ENCODE assay signal across 22 cellular contexts in genomic region chr17:72631568-72631967, GRCh38.
DNase-seq lines count a peak whose midpoint lies in the region; ATAC-seq, FAIRE-seq and TF ChIP-seq lines count a peak whose summit lies in the region.
"Had no signal": no experiment of that assay in that cellular context is flagged by ENCODE, and none has a peak within 500 bp of the region (broad histone marks: within the 10 kb centered on the region; RNA-seq: fewer than 3 reads in every experiment).

No MANE protein-coding gene starts in this region.

- no peaks in the 10 kb centered on the region for H3K36me3 ChIP-seq in HepG2 (replicated peaks in 1 of 2; ENCODE audit: control insufficient read depth in 1 of 2, insufficient read depth in 2 of 2, low read length in 2 of 2)
- H3K36me3 ChIP-seq in right lobe of liver: no peaks in the 10 kb centered on the region
- H3K36me3 ChIP-seq in colonic mucosa: no peaks in the 10 kb centered on the region
- H3K36me3 ChIP-seq in SK-N-SH (replicated peaks in 1 of 2; ENCODE audit: control insufficient read depth in 1 of 2, insufficient read depth in 2 of 2, low read length in 1 of 2): no peaks in the 10 kb centered on the region
- H3K36me3 ChIP-seq: gastroesophageal sphincter, vagina had no signal

- H3K4me3 ChIP-seq in HepG2 (replicated peaks in 1 of 3; ENCODE audit: insufficient read depth in 1 of 3, low read depth in 2 of 3, low read length in 3 of 3) (peak overlapping the region; percentile 41 to 68 (median 47)), right lobe of liver (no peak overlapping the region), colonic mucosa (no peak overlapping the region), SK-N-SH (ENCODE audit: low read depth in 2 of 2, low read length in 1 of 2) (no peak overlapping the region)
- H3K4me3 ChIP-seq: gastroesophageal sphincter, lung, vagina had no signal

- H3K27me3 ChIP-seq in HepG2 (ENCODE audit: control insufficient read depth in 1 of 2, insufficient read depth in 2 of 2, low read length in 2 of 2) (no peaks in the 10 kb centered on the region), right lobe of liver (no peaks in the 10 kb centered on the region), colonic mucosa (no peaks in the 10 kb centered on the region), SK-N-SH (ENCODE audit: insufficient read depth) (no peaks in the 10 kb centered on the region)
- H3K27me3 ChIP-seq: vagina had no signal

- no peaks in the 10 kb centered on the region for H3K36me3 Mint-ChIP-seq in type B pancreatic cell
- H3K36me3 Mint-ChIP-seq: CD8-positive, alpha-beta memory T cell had no signal

- intact Hi-C loops in HepG2 (cut with micrococcal nuclease; ENCODE audit: unreplicated experiment) (loop anchor here (1.0 to 5.0 kb wide), 2 partner anchors 52 to 59 kb away; no protein-coding TSS in a partner anchor), right lobe of liver (cut with DNase I) (no loop called here), colonic mucosa (cut with DNase I) (no loop called here)

- TF ChIP-seq CTCF in HepG2 (CRISPR knock-in tag; IDR thresholded peaks at IDR 0.05): 0 out of 2 replicates have a peak, but pooled peaks have one; percentile 7
- no peak for TF ChIP-seq CTCF in right lobe of liver (IDR thresholded peaks at IDR 0.05)
- TF ChIP-seq CTCF in colonic mucosa (IDR thresholded peaks at IDR 0.05): no peak
- TF ChIP-seq CTCF in type B pancreatic cell (conservative IDR thresholded peaks at IDR 0.05): no peak
- TF ChIP-seq CTCF in SK-N-SH (IDR thresholded peaks at IDR 0.05): no peak

- CTCF ChIA-PET in HepG2 (lab: Yijun Ruan, JAX; ENCODE audit: low intra/inter-chr PET ratio, low total read pairs): interaction anchor here (1.2 kb wide), 1 partner anchor 71 kb away, joined by 4 read pairs; no protein-coding TSS in a partner anchor
- CTCF ChIA-PET in SK-N-SH (lab: Yijun Ruan, JAX): interaction anchor here (1.1 kb wide), 1 partner anchor 13 kb away, joined by 4 read pairs; no protein-coding TSS in a partner anchor

- no peaks in the 10 kb centered on the region for H3K9me2 ChIP-seq in SK-N-SH

- peaks cover 10% of the 10 kb centered on the region for H3K9me3 Mint-ChIP-seq in type B pancreatic cell
- H3K9me3 Mint-ChIP-seq: activated T-helper 17 cell treated with anti-CD3 and anti-CD28 coated beads, Interleukin-2, amount 50 U/mL, for 72 hours had no signal

- POLR2A ChIA-PET in HepG2 (lab: Yijun Ruan, JAX) (interaction anchor here (0.7 to 5.2 kb wide), 17 partner anchors 11 to 60 kb away, joined by 3 to 48 read pairs (median 6); no protein-coding TSS in a partner anchor), SK-N-SH (lab: Yijun Ruan, JAX) (no interaction called here)

- H4K20me1 ChIP-seq in HepG2 (ENCODE audit: insufficient read depth, low read length): no peaks in the 10 kb centered on the region
- no peaks in the 10 kb centered on the region for H4K20me1 ChIP-seq in SK-N-SH (ENCODE audit: insufficient read depth)

- no peak for FAIRE-seq in HepG2 (lab: Jason Lieb, UNC)
- FAIRE-seq: endometrium, GM12892 had no signal

- TF ChIP-seq EP300 in HepG2 (IDR thresholded peaks at IDR 0.05; ENCODE audit: low read depth in 2 of 2, low read length in 2 of 2): peak in 1 of 2 experiments; percentile 34; a peak in 1 of 4 replicates
- peak; percentile 7; the same call in 1 of the 2 replicates for TF ChIP-seq EP300 in HepG2 (CRISPR knock-in tag; IDR thresholded peaks at IDR 0.05; ENCODE audit: borderline replicate concordance)
- TF ChIP-seq EP300 in SK-N-SH (IDR thresholded peaks at IDR 0.05; ENCODE audit: borderline replicate concordance in 1 of 2, low read depth in 1 of 2, low read length in 1 of 2): no peak

- peaks cover 39% of the 10 kb centered on the region for H3K4me1 Mint-ChIP-seq in type B pancreatic cell (ENCODE audit: unreplicated experiment)

- no peaks in the 10 kb centered on the region for H3K27me3 Mint-ChIP-seq in type B pancreatic cell
- H3K27me3 Mint-ChIP-seq: activated T-helper 17 cell treated with anti-CD3 and anti-CD28 coated beads, Interleukin-2, amount 50 U/mL, for 72 hours had no signal

- ATAC-seq in HepG2 (peak; percentile 79), right lobe of liver (no peak), HG03045 (IDR thresholded peaks at IDR 0.05; ENCODE audit: unreplicated experiment) (no peak), HG02973 (IDR thresholded peaks at IDR 0.05; ENCODE audit: unreplicated experiment) (no peak)
- ATAC-seq: activated CD8-positive, alpha-beta T cell treated with anti-CD3 and anti-CD28 coated beads for 36 hours; activated T-helper 17 cell treated with anti-CD3 and anti-CD28 coated beads, Interleukin-2, amount 50 U/mL, for 72 hours; gastroesophageal sphincter; natural killer cell; stimulated activated naive CD8-positive, alpha-beta T cell treated with anti-CD3 and anti-CD28 coated beads, Interleukin-15, amount 100 ng/mL, for 72 hours had no signal

- H3K27ac ChIP-seq in HepG2 (ENCODE audit: extremely low read length, insufficient read depth, low read length): peak overlapping the region; percentile 51
- no peak overlapping the region for H3K27ac ChIP-seq in right lobe of liver
- H3K27ac ChIP-seq in colonic mucosa: peak overlapping the region; percentile 72
- H3K27ac ChIP-seq in SK-N-SH (ENCODE audit: low read depth in 2 of 2, low read length in 1 of 2): no peak overlapping the region
- H3K27ac ChIP-seq: gastroesophageal sphincter, vagina had no signal

- no peaks in the 10 kb centered on the region for H3K79me2 ChIP-seq in HepG2 (ENCODE audit: insufficient read depth, low read length)
- no peaks in the 10 kb centered on the region for H3K79me2 ChIP-seq in SK-N-SH (ENCODE audit: insufficient read depth)

- no peaks in the 10 kb centered on the region for H3F3A ChIP-seq in SK-N-SH (replicated peaks; ENCODE audit: insufficient read depth)

- DNase-seq in HepG2 (ENCODE audit: low spot score): peak; percentile 85
- no peak for DNase-seq in right lobe of liver
- peak; percentile 98 for DNase-seq in NCI-H526 (lab: John Stamatoyannopoulos, UW)
- DNase-seq in colonic mucosa: no peak
- DNase-seq in type B pancreatic cell (ENCODE audit: extremely low spot score, unreplicated experiment): no peak
- no peak for DNase-seq in SK-N-SH
- DNase-seq: activated CD8-positive, alpha-beta T cell treated with anti-CD3 and anti-CD28 coated beads for 36 hours; CD8-positive, alpha-beta memory T cell; Karpas-422; natural killer cell; OCI-M1; stimulated activated CD4-positive, alpha-beta T cell treated with anti-CD3 and anti-CD28 coated beads, Interleukin-15, amount 100 ng/mL, for 24 hours; stimulated activated naive CD8-positive, alpha-beta T cell treated with anti-CD3 and anti-CD28 coated beads, Interleukin-15, amount 100 ng/mL, for 72 hours; SW 1271 had no signal

- H2AFZ ChIP-seq in HepG2 (ENCODE audit: low read length) (no peak overlapping the region), SK-N-SH (ENCODE audit: low read depth) (no peak overlapping the region)

- WGBS in HepG2 (ENCODE audit: low lambda C conversion rate): 7% methylated on average over 10 of the region's 10 CpGs
- WGBS in right lobe of liver (ENCODE audit: insufficient coverage, low coverage, low lambda C conversion rate, missing lambda C conversion rate): no CpG with 5 or more reads among the region's 10 CpGs
- WGBS in SK-N-SH (ENCODE audit: low lambda C conversion rate): 92% methylated on average over 7 of the region's 10 CpGs

- in situ Hi-C loops in HepG2 (cut with HindIII; ENCODE audit: extremely low pct_ligation_motif_present, low pct_unique_long_range_greater_than_20kb): no loop called here

- BruUV-seq in HepG2 (replicated peaks; lab: Mats Ljungman, UMichigan): TSS peak; percentile 90

- TF ChIP-seq RAD21 in HepG2 (CRISPR knock-in tag; IDR thresholded peaks at IDR 0.05) (no peak), SK-N-SH (IDR thresholded peaks at IDR 0.05; ENCODE audit: low read length) (no peak)

- H3K4me2 ChIP-seq in HepG2 (ENCODE audit: low read depth, low read length) (peak overlapping the region; percentile 92), SK-N-SH (no peak overlapping the region)

- no peak for TF ChIP-seq POLR2A in HepG2 (IDR thresholded peaks at IDR 0.05; ENCODE audit: insufficient read depth in 1 of 2, low read depth in 2 of 2, low read length in 2 of 2)
- no peak for TF ChIP-seq POLR2A in right lobe of liver (IDR thresholded peaks at IDR 0.05)

- H3K4me3 Mint-ChIP-seq in type B pancreatic cell: peak overlapping the region; percentile 74
- H3K4me3 Mint-ChIP-seq: activated CD8-positive, alpha-beta T cell treated with anti-CD3 and anti-CD28 coated beads for 36 hours; activated T-helper 17 cell treated with anti-CD3 and anti-CD28 coated beads, Interleukin-2, amount 50 U/mL, for 72 hours; CD8-positive, alpha-beta memory T cell; natural killer cell; stimulated activated naive CD8-positive, alpha-beta T cell treated with anti-CD3 and anti-CD28 coated beads, Interleukin-15, amount 100 ng/mL, for 72 hours had no signal

- H3K9me3 ChIP-seq in HepG2 (ENCODE audit: low read length) (no peaks in the 10 kb centered on the region), right lobe of liver (no peaks in the 10 kb centered on the region), colonic mucosa (no peaks in the 10 kb centered on the region), SK-N-SH (no peaks in the 10 kb centered on the region)
- H3K9me3 ChIP-seq: vagina had no signal

- H3K27ac Mint-ChIP-seq in type B pancreatic cell: peak overlapping the region; percentile 97
- H3K27ac Mint-ChIP-seq: activated CD8-positive, alpha-beta T cell treated with anti-CD3 and anti-CD28 coated beads for 36 hours; activated T-helper 17 cell treated with anti-CD3 and anti-CD28 coated beads, Interleukin-2, amount 50 U/mL, for 72 hours; CD8-positive, alpha-beta memory T cell; natural killer cell had no signal

- H3K4me1 ChIP-seq in HepG2 (ENCODE audit: insufficient read depth, low read length) (peaks cover 53% of the 10 kb centered on the region), right lobe of liver (no peaks in the 10 kb centered on the region), colonic mucosa (peaks cover 3% of the 10 kb centered on the region), SK-N-SH (ENCODE audit: control insufficient read depth in 1 of 2, insufficient read depth in 2 of 2, low read depth in 1 of 2, low read length in 1 of 2) (peaks cover 0 to 5% of the 10 kb centered on the region in 2 experiments; a peak in 1 of 4 replicates)
- H3K4me1 ChIP-seq: gastroesophageal sphincter, vagina had no signal

- peak overlapping the region; percentile 58 for H3K9ac ChIP-seq in HepG2 (ENCODE audit: insufficient read depth, low read depth, low read length)
- H3K9ac ChIP-seq in colonic mucosa (ENCODE audit: low read depth in 2 of 2, low read length in 2 of 2): peak overlapping the region in 1 of 2 donors; percentile 48
- H3K9ac ChIP-seq in SK-N-SH: no peak overlapping the region

TF ChIP-seq in HepG2, 621 proteins besides CTCF, POLR2A, EP300 and RAD21 (continues in another document):
- TF ChIP-seq ZNF292 (CRISPR knock-in tag; IDR thresholded peaks at IDR 0.05; ENCODE audit: borderline replicate concordance, low read depth) (peak; percentile 62; the same call in 1 of the 2 replicates), FOXP1 (IDR thresholded peaks at IDR 0.05) (no peak), FOXP1 (CRISPR knock-in tag; IDR thresholded peaks at IDR 0.05) (0 out of 2 replicates have a peak, but pooled peaks have one; percentile 7)

TF ChIP-seq in SK-N-SH, 30 proteins besides CTCF, POLR2A, EP300 and RAD21 (continues in another document):
- TF ChIP-seq NFIC (IDR thresholded peaks at IDR 0.05; ENCODE audit: borderline replicate concordance): no peak
- no peak for TF ChIP-seq MEF2A (IDR thresholded peaks at IDR 0.05; ENCODE audit: borderline replicate concordance, low read depth)
- TF ChIP-seq FOXJ3 (CRISPR knock-in tag; IDR thresholded peaks at IDR 0.05): no peak

Comparison
In these comparisons a context has a peak if more than half of its experiments do, and no peak if none do; other contexts are left out.
1. DNase-seq: peak in HepG2 (single experiment) and NCI-H526 (2 of 2); none in right lobe of liver (0 of 3), colonic mucosa (single experiment), type B pancreatic cell (single experiment) and SK-N-SH (single experiment).
2. H3K27ac ChIP-seq: peak in HepG2 (single experiment) and colonic mucosa (single experiment); none in right lobe of liver (0 of 3) and SK-N-SH (0 of 2).
3. H3K4me3 ChIP-seq: peak in HepG2 (3 of 3); none in right lobe of liver (0 of 3), colonic mucosa (single experiment) and SK-N-SH (0 of 2).
4. Of the 25 proteins assayed by ChIP-seq in both HepG2 and SK-N-SH: peak only in HepG2: CTCF, EP300 and NFIC; only in SK-N-SH: none; in both: none; in neither: 22.